ENCODE assay signal across 9 cellular contexts in the genomic region with DNA sequence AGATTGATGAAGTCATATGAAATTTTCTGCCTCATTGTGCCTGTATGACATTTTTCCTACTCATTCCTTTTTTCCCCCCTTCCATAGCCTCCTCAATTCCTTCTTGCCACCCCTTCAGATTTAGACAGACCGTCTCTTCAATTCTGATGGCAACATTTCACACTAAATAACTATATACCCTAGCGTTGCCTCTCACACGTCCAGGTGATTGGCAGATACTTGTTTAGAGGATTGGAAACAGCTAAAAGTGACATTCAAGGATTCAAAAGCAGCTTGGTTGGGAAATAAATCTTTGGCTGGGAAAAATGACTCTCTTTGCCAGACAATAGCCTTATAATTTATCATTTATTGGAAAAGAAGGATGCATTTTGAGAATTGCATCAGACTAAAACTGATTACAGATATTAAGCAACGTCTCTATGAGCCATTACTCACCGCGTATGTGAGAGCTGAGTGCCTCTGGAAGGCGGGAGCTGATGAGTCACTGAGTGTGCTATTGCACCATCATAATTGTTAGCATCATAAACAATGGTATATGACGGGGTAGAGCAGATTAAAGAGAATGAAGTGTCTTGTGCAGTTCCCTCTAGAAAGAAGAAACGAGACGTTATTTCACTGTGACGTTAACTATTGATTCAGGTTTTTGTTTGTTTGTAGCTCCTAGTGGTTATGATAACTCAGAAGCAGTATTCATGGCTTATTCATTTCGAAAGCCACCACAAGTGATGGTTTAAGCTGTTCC.
DNase-seq lines count a peak whose midpoint lies in the region; ATAC-seq, FAIRE-seq and TF ChIP-seq lines count a peak whose summit lies in the region.
"Had no signal": no experiment of that assay in that cellular context is flagged by ENCODE, and none has a peak within 500 bp of the region (broad histone marks: within the 10 kb centered on the region; RNA-seq: fewer than 3 reads in every experiment).

No MANE protein-coding gene starts in this region.

- no peak overlapping the region for H3K4me3 ChIP-seq in RWPE2 (ENCODE audit: severe bottlenecking)
- H3K4me3 ChIP-seq in WERI-Rb-1 (ENCODE audit: low read depth, low read length), result no peak overlapping the region
- H3K4me3 ChIP-seq: right lobe of liver had no signal

- H3K4me1 ChIP-seq in RWPE2 (ENCODE audit: insufficient read depth, poor library complexity, severe bottlenecking) (peaks cover 14% of the 10 kb centered on the region), foreskin keratinocyte (peaks cover 7% of the 10 kb centered on the region)
- H3K4me1 ChIP-seq: right lobe of liver had no signal

- no peak for TF ChIP-seq POLR2A in H54 (IDR thresholded peaks at IDR 0.05; ENCODE audit: low read depth, low read length)

- peak; percentile 68 for DNase-seq in A172 (ENCODE audit: low spot score)
- peak; percentile 2 for DNase-seq in H54 (ENCODE audit: insufficient read length, low spot score)
- DNase-seq in RWPE2 (ENCODE audit: low spot score), result peak; percentile 79
- DNase-seq in foreskin keratinocyte, result peak; percentile 94 to 97
- no peak for DNase-seq in D721Med (ENCODE audit: insufficient read length, low spot score)
- DNase-seq in WERI-Rb-1, result no peak
- DNase-seq in GM10248 (ENCODE audit: extremely low spot score), result no peak
- DNase-seq in effector CD8-positive, alpha-beta T cell (lab: John Stamatoyannopoulos, UW), result no peak
- DNase-seq: right lobe of liver had no signal

- H3K9me3 ChIP-seq in RWPE2 (ENCODE audit: severe bottlenecking) (no peaks in the 10 kb centered on the region), WERI-Rb-1 (ENCODE audit: severe bottlenecking) (no peaks in the 10 kb centered on the region)
- H3K9me3 ChIP-seq: right lobe of liver had no signal

- H3K27ac ChIP-seq in RWPE2 (ENCODE audit: poor library complexity, severe bottlenecking), result peak overlapping the region; percentile 59
- H3K27ac ChIP-seq in foreskin keratinocyte, result peak overlapping the region; percentile 92
- H3K27ac ChIP-seq in WERI-Rb-1, result no peak overlapping the region
- H3K27ac ChIP-seq: right lobe of liver had no signal

- POLR2A ChIA-PET in GM10248 (lab: Yijun Ruan, JAX), result no interaction called here

- CTCF ChIA-PET in GM10248 (lab: Yijun Ruan, JAX), result interaction anchor here (1.0 to 2.7 kb wide), 3 partner anchors 10 to 20 kb away, joined by 3 to 10 read pairs (median 4); no protein-coding TSS in a partner anchor

- TF ChIP-seq CTCF in RWPE2 (IDR thresholded peaks at IDR 0.05; ENCODE audit: poor library complexity, severe bottlenecking) (no peak), foreskin keratinocyte (conservative IDR thresholded peaks at IDR 0.05) (peak; percentile 25), D721Med (IDR thresholded peaks at IDR 0.05; ENCODE audit: insufficient read depth, missing control alignments) (no peak), WERI-Rb-1 (IDR thresholded peaks at IDR 0.05; ENCODE audit: low read depth, low read length) (no peak), GM10248 (IDR thresholded peaks at IDR 0.05; ENCODE audit: control extremely low read depth, extremely low read depth, low read depth, missing control alignments) (no peak)

- peak; percentile 99 for ATAC-seq in RWPE2 (ENCODE audit: low read depth)
- ATAC-seq in foreskin keratinocyte, result peak; percentile 100

- H3K27me3 ChIP-seq in RWPE2 (ENCODE audit: insufficient read depth, poor library complexity, severe bottlenecking), result no peaks in the 10 kb centered on the region
- H3K27me3 ChIP-seq in foreskin keratinocyte, result no peaks in the 10 kb centered on the region
- no peaks in the 10 kb centered on the region for H3K27me3 ChIP-seq in WERI-Rb-1 (ENCODE audit: insufficient read depth, low read depth, severe bottlenecking)
- H3K27me3 ChIP-seq: right lobe of liver had no signal

- H3K36me3 ChIP-seq in RWPE2 (ENCODE audit: low read depth) (no peaks in the 10 kb centered on the region), WERI-Rb-1 (no peaks in the 10 kb centered on the region)
- H3K36me3 ChIP-seq: right lobe of liver had no signal

- FAIRE-seq in H54 (lab: Jason Lieb, UNC), result peak; percentile 41
- FAIRE-seq in D721Med (lab: Jason Lieb, UNC), result no peak

Comparison
In these comparisons a context has a peak if more than half of its experiments do, and no peak if none do; other contexts are left out.
1. DNase-seq: peak in A172 (single experiment), H54 (single experiment), RWPE2 (single experiment) and foreskin keratinocyte (2 of 2); none in D721Med (single experiment), WERI-Rb-1 (single experiment), GM10248 (single experiment) and effector CD8-positive, alpha-beta T cell (single experiment).